In the genomic region with DNA sequence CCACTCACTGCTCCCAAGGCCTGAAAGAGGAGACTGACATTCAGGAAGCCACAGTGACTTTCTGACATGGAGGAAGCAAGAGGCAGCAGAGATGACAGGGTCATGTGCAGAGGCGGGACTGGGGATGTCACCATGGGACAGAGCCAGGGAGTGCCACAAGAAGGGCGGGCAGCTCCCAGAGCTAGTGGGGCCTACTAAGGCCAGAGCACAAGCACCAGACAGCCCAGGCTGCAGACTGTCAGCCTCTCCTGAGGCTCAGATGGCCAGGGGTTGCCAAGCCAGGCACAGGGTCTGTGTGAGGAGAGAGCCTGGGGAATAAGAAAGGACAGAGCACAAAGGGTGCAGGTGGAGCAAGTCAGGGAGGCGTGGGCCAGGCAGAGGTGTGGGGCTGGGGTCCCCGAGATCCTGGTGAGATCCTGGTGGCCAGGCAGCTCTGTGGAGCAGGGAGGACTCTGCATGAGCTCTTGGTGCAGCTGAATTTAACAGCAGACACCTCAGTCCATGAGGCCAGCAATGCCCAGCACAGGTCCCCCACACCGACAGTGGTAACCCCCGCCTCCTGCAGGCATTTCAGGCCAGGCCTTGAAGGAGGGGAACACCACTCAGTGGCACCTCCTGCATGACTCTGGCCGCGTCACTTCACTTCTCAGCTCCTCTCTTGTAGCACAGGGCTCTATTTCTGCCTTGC, we compare ENCODE assay signal across 1 cellular context.
TF ChIP-seq lines count a peak whose summit lies in the region.

No MANE protein-coding gene starts in this region.

TF ChIP-seq in SK-N-SH, 30 proteins besides CTCF, POLR2A, EP300 and RAD21:
- TF ChIP-seq TAF1 (IDR thresholded peaks at IDR 0.05; ENCODE audit: borderline replicate concordance, low read depth, low read length): no peak
- no peak for TF ChIP-seq CHD2 (IDR thresholded peaks at IDR 0.05; ENCODE audit: low read length, partially characterized antibody)
- TF ChIP-seq MEF2A (IDR thresholded peaks at IDR 0.05; ENCODE audit: borderline replicate concordance, low read depth): no peak
- TF ChIP-seq, protein P1, sequence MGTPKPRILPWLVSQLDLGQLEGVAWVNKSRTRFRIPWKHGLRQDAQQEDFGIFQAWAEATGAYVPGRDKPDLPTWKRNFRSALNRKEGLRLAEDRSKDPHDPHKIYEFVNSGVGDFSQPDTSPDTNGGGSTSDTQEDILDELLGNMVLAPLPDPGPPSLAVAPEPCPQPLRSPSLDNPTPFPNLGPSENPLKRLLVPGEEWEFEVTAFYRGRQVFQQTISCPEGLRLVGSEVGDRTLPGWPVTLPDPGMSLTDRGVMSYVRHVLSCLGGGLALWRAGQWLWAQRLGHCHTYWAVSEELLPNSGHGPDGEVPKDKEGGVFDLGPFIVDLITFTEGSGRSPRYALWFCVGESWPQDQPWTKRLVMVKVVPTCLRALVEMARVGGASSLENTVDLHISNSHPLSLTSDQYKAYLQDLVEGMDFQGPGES (IDR thresholded peaks at IDR 0.05; ENCODE audit: low read depth, low read length): no peak
- TF ChIP-seq RCOR1 (IDR thresholded peaks at IDR 0.05; ENCODE audit: low read length): no peak
- no peak for TF ChIP-seq FOSL2 (IDR thresholded peaks at IDR 0.05; ENCODE audit: borderline replicate concordance, low read depth)
- no peak for TF ChIP-seq SIN3A (IDR thresholded peaks at IDR 0.05; ENCODE audit: borderline replicate concordance, low read depth, low read length)
- TF ChIP-seq FOXJ3 (CRISPR knock-in tag; IDR thresholded peaks at IDR 0.05): no peak
- TF ChIP-seq RFX5 (IDR thresholded peaks at IDR 0.05; ENCODE audit: low read length): no peak
- TF ChIP-seq, protein P2, sequence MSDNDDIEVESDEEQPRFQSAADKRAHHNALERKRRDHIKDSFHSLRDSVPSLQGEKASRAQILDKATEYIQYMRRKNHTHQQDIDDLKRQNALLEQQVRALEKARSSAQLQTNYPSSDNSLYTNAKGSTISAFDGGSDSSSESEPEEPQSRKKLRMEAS (IDR thresholded peaks at IDR 0.05; ENCODE audit: low read depth): no peak
- TF ChIP-seq, protein P3, sequence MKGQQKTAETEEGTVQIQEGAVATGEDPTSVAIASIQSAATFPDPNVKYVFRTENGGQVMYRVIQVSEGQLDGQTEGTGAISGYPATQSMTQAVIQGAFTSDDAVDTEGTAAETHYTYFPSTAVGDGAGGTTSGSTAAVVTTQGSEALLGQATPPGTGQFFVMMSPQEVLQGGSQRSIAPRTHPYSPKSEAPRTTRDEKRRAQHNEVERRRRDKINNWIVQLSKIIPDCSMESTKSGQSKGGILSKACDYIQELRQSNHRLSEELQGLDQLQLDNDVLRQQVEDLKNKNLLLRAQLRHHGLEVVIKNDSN (IDR thresholded peaks at IDR 0.05; ENCODE audit: borderline replicate concordance, low read depth): no peak
- TF ChIP-seq EZH2phosphoT487 (IDR thresholded peaks at IDR 0.05; ENCODE audit: borderline replicate concordance, low read depth): no peak
- TF ChIP-seq GABPA (IDR thresholded peaks at IDR 0.05; ENCODE audit: low read depth): no peak
- TF ChIP-seq, protein P4, sequence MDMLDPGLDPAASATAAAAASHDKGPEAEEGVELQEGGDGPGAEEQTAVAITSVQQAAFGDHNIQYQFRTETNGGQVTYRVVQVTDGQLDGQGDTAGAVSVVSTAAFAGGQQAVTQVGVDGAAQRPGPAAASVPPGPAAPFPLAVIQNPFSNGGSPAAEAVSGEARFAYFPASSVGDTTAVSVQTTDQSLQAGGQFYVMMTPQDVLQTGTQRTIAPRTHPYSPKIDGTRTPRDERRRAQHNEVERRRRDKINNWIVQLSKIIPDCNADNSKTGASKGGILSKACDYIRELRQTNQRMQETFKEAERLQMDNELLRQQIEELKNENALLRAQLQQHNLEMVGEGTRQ (IDR thresholded peaks at IDR 0.05; ENCODE audit: borderline replicate concordance, low read depth, low read length): no peak
- TF ChIP-seq JUND (IDR thresholded peaks at IDR 0.05): no peak
- no peak for TF ChIP-seq TCF12 (IDR thresholded peaks at IDR 0.05)
